ENCODE assay signal across 40 cellular contexts in the genomic region with DNA sequence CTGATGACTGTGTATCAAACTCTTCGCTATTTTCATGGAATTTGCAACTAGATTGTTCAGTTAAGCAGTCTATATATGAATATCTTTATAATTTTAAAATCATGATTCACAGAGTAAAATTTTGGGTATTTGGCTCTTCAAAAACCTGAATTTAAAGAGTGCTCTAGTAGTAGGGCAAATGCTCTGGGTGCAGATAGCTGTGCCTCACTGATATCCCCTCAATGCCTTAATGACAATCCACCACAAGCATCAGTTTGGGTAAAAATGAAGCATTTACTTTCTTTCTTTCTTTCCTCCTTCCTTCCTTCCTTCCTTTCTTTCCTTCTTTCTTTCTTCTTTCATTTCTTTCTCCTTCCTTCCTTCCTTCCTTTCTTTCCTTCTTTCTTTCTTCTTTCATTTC.
"Had no signal": no experiment of that assay in that cellular context is flagged by ENCODE, and none has a peak within 500 bp of the region (broad histone marks: within the 10 kb centered on the region; RNA-seq: fewer than 3 reads in every experiment).

No MANE protein-coding gene starts in this region.

- H3K9me3 ChIP-seq: adrenal gland, ascending aorta, body of pancreas had no signal

- H3K4me1 Mint-ChIP-seq: activated naive CD4-positive, alpha-beta T cell treated with anti-CD3 and anti-CD28 coated beads, Interleukin-2, amount 10 ng/mL, durations not matched to agents 7 days and 5 days; activated naive CD4-positive, alpha-beta T cell treated with anti-CD3 and anti-CD28 coated beads, Interleukin-2, amount 50 U/mL, for 24 hours; activated naive CD8-positive, alpha-beta T cell treated with anti-CD3 and anti-CD28 coated beads for 36 hours; activated naive CD8-positive, alpha-beta T cell treated with anti-CD3 and anti-CD28 coated beads, Interleukin-2, amount 10 ng/mL, durations not matched to agents 7 days and 5 days; activated naive CD8-positive, alpha-beta T cell treated with anti-CD3 and anti-CD28 coated beads, Interleukin-2, amount 50 U/mL, for 24 hours; activated T-helper 17 cell treated with anti-CD3 and anti-CD28 coated beads, Interleukin-2, amount 50 U/mL, for 72 hours; central memory CD8-positive, alpha-beta T cell had no signal

- H3K4me3 Mint-ChIP-seq: activated naive CD4-positive, alpha-beta T cell treated with anti-CD3 and anti-CD28 coated beads for 36 hours; activated naive CD4-positive, alpha-beta T cell treated with anti-CD3 and anti-CD28 coated beads, Interleukin-2, amount 10 ng/mL, durations not matched to agents 7 days and 5 days; activated naive CD4-positive, alpha-beta T cell treated with anti-CD3 and anti-CD28 coated beads, Interleukin-2, amount 50 U/mL, for 24 hours; activated naive CD8-positive, alpha-beta T cell; activated naive CD8-positive, alpha-beta T cell treated with anti-CD3 and anti-CD28 coated beads for 36 hours; activated naive CD8-positive, alpha-beta T cell treated with anti-CD3 and anti-CD28 coated beads, Interleukin-2, amount 10 ng/mL, durations not matched to agents 7 days and 5 days; activated naive CD8-positive, alpha-beta T cell treated with anti-CD3 and anti-CD28 coated beads, Interleukin-2, amount 50 U/mL, for 24 hours; activated T-cell treated with anti-CD3 and anti-CD28 coated beads, Interleukin-2, amount 50 U/mL, for 24 hours; activated T-cell treated with anti-CD3 and anti-CD28 coated beads, Interleukin-2, amount 50 U/mL, for 4 hours; activated T-cell treated with anti-CD3 and anti-CD28 coated beads, Interleukin-2, amount 50 U/mL, for 72 hours; activated T-helper 1 cell treated with anti-CD3 and anti-CD28 coated beads, Interleukin-12 subunit alpha, Interleukin-12 subunit beta, Interleukin-2, Interleukin-4 antibody, amounts not matched to agents 30 ng/mL and 10 ng/mL and 1 ng/mL, durations not matched to agents 14 hours and 24 hours and 36 hours; activated T-helper 17 cell treated with anti-CD3 and anti-CD28 coated beads, Interleukin-2, amount 50 U/mL, for 72 hours; brain; central memory CD8-positive, alpha-beta T cell had no signal

- FAIRE-seq: astrocyte, bronchial epithelial cell had no signal

- H3K27ac Mint-ChIP-seq: activated naive CD4-positive, alpha-beta T cell treated with anti-CD3 and anti-CD28 coated beads for 36 hours; activated naive CD4-positive, alpha-beta T cell treated with anti-CD3 and anti-CD28 coated beads, Interleukin-2, amount 10 ng/mL, durations not matched to agents 7 days and 5 days; activated naive CD4-positive, alpha-beta T cell treated with anti-CD3 and anti-CD28 coated beads, Interleukin-2, amount 50 U/mL, for 24 hours; activated naive CD4-positive, alpha-beta T cell treated with anti-CD3 and anti-CD28 coated beads, Interleukin-2, amount 50 U/mL, for 72 hours; activated naive CD8-positive, alpha-beta T cell; activated naive CD8-positive, alpha-beta T cell treated with anti-CD3 and anti-CD28 coated beads for 36 hours; activated naive CD8-positive, alpha-beta T cell treated with anti-CD3 and anti-CD28 coated beads, Interleukin-2, amount 10 ng/mL, durations not matched to agents 7 days and 5 days; activated naive CD8-positive, alpha-beta T cell treated with anti-CD3 and anti-CD28 coated beads, Interleukin-2, amount 50 U/mL, for 24 hours; activated T-cell treated with anti-CD3 and anti-CD28 coated beads, Interleukin-2, amount 50 U/mL, for 24 hours; activated T-cell treated with anti-CD3 and anti-CD28 coated beads, Interleukin-2, amount 50 U/mL, for 72 hours; activated T-helper 1 cell treated with anti-CD3 and anti-CD28 coated beads, Interleukin-12 subunit alpha, Interleukin-12 subunit beta, Interleukin-2, Interleukin-4 antibody, amounts not matched to agents 30 ng/mL and 10 ng/mL and 1 ng/mL, durations not matched to agents 14 hours and 24 hours and 36 hours; activated T-helper 17 cell treated with anti-CD3 and anti-CD28 coated beads, Interleukin-2, amount 50 U/mL, for 72 hours; activated T-helper 2 cell treated with anti-CD3 and anti-CD28 coated beads, Interferon-gamma antibody, Interleukin-2, Interleukin-4, amounts not matched to agents 10 μg/mL and 5 μg/mL and 100 μg/mL, durations not matched to agents 14 hours and 24 hours and 36 hours; brain had no signal

- H3K27me3 Mint-ChIP-seq: activated naive CD4-positive, alpha-beta T cell treated with anti-CD3 and anti-CD28 coated beads, Interleukin-2, amount 10 ng/mL, durations not matched to agents 7 days and 5 days; activated naive CD4-positive, alpha-beta T cell treated with anti-CD3 and anti-CD28 coated beads, Interleukin-2, amount 50 U/mL, for 24 hours; activated naive CD8-positive, alpha-beta T cell; activated naive CD8-positive, alpha-beta T cell treated with anti-CD3 and anti-CD28 coated beads for 36 hours; activated naive CD8-positive, alpha-beta T cell treated with anti-CD3 and anti-CD28 coated beads, Interleukin-2, amount 10 ng/mL, durations not matched to agents 7 days and 5 days; activated naive CD8-positive, alpha-beta T cell treated with anti-CD3 and anti-CD28 coated beads, Interleukin-2, amount 50 U/mL, for 24 hours; activated T-cell treated with anti-CD3 and anti-CD28 coated beads, Interleukin-2, amount 50 U/mL, for 24 hours; activated T-helper 17 cell treated with anti-CD3 and anti-CD28 coated beads, Interleukin-2, amount 50 U/mL, for 72 hours; brain; central memory CD8-positive, alpha-beta T cell had no signal

- H3K27me3 ChIP-seq: adrenal gland, ascending aorta, body of pancreas, brain microvascular endothelial cell, breast epithelium, cardiac muscle cell had no signal

- H3K4me1 ChIP-seq: ascending aorta, body of pancreas, breast epithelium had no signal

- H3K4me3 ChIP-seq: adrenal gland, ascending aorta, body of pancreas, breast epithelium, cardiac muscle cell had no signal

- H3K27ac ChIP-seq: adrenal gland, ascending aorta, body of pancreas, brain microvascular endothelial cell, breast epithelium, cardiac muscle cell had no signal

- H3K9me3 Mint-ChIP-seq: activated naive CD4-positive, alpha-beta T cell treated with anti-CD3 and anti-CD28 coated beads for 36 hours; activated naive CD4-positive, alpha-beta T cell treated with anti-CD3 and anti-CD28 coated beads, Interleukin-2, amount 10 ng/mL, durations not matched to agents 7 days and 5 days; activated naive CD4-positive, alpha-beta T cell treated with anti-CD3 and anti-CD28 coated beads, Interleukin-2, amount 50 U/mL, for 24 hours; activated naive CD4-positive, alpha-beta T cell treated with anti-CD3 and anti-CD28 coated beads, Interleukin-2, amount 50 U/mL, for 72 hours; activated naive CD8-positive, alpha-beta T cell treated with anti-CD3 and anti-CD28 coated beads for 36 hours; activated naive CD8-positive, alpha-beta T cell treated with anti-CD3 and anti-CD28 coated beads, Interleukin-2, amount 10 ng/mL, durations not matched to agents 7 days and 5 days; activated naive CD8-positive, alpha-beta T cell treated with anti-CD3 and anti-CD28 coated beads, Interleukin-2, amount 50 U/mL, for 24 hours; activated T-cell treated with anti-CD3 and anti-CD28 coated beads, Interleukin-2, amount 50 U/mL, for 24 hours; activated T-cell treated with anti-CD3 and anti-CD28 coated beads, Interleukin-2, amount 50 U/mL, for 4 hours; activated T-helper 1 cell treated with anti-CD3 and anti-CD28 coated beads, Interleukin-12 subunit alpha, Interleukin-12 subunit beta, Interleukin-2, Interleukin-4 antibody, amounts not matched to agents 30 ng/mL and 10 ng/mL and 1 ng/mL, durations not matched to agents 14 hours and 24 hours and 36 hours; activated T-helper 17 cell treated with anti-CD3 and anti-CD28 coated beads, Interleukin-2, amount 50 U/mL, for 72 hours; activated T-helper 2 cell treated with anti-CD3 and anti-CD28 coated beads, Interferon-gamma antibody, Interleukin-2, Interleukin-4, amounts not matched to agents 10 μg/mL and 5 μg/mL and 100 μg/mL, durations not matched to agents 14 hours and 24 hours and 36 hours had no signal

- ATAC-seq: activated naive CD4-positive, alpha-beta T cell treated with anti-CD3 and anti-CD28 coated beads, Interleukin-2, amount 50 U/mL, for 72 hours; activated naive CD8-positive, alpha-beta T cell treated with anti-CD3 and anti-CD28 coated beads, Interleukin-2, amount 50 U/mL, for 24 hours; activated T-cell treated with anti-CD3 and anti-CD28 coated beads, Interleukin-2, amount 50 U/mL, for 4 hours; activated T-cell treated with anti-CD3 and anti-CD28 coated beads, Interleukin-2, amount 50 U/mL, for 72 hours; activated T-helper 17 cell treated with anti-CD3 and anti-CD28 coated beads, Interleukin-2, amount 50 U/mL, for 72 hours; body of pancreas had no signal

- H3K36me3 Mint-ChIP-seq: activated naive CD4-positive, alpha-beta T cell treated with anti-CD3 and anti-CD28 coated beads, Interleukin-2, amount 10 ng/mL, durations not matched to agents 7 days and 5 days; activated naive CD4-positive, alpha-beta T cell treated with anti-CD3 and anti-CD28 coated beads, Interleukin-2, amount 50 U/mL, for 24 hours; activated naive CD4-positive, alpha-beta T cell treated with anti-CD3 and anti-CD28 coated beads, Interleukin-2, amount 50 U/mL, for 72 hours; activated naive CD8-positive, alpha-beta T cell; activated naive CD8-positive, alpha-beta T cell treated with anti-CD3 and anti-CD28 coated beads for 36 hours; activated naive CD8-positive, alpha-beta T cell treated with anti-CD3 and anti-CD28 coated beads, Interleukin-2, amount 10 ng/mL, durations not matched to agents 7 days and 5 days had no signal

- H3K36me3 ChIP-seq: adrenal gland, ascending aorta, brain microvascular endothelial cell, breast epithelium, cardiac muscle cell had no signal

- DNase-seq: activated effector memory CD4-positive, alpha-beta T cell treated with anti-CD3 and anti-CD28 coated beads, Interleukin-2, amount 50 U/mL, for 16 hours; activated effector memory CD4-positive, alpha-beta T cell treated with Interleukin-2 at 50 U/mL for 16 hours; activated gamma-delta T cell; activated gamma-delta T cell treated with Interleukin-2 at 50 U/mL for 16 hours; activated naive CD4-positive, alpha-beta T cell; activated naive CD4-positive, alpha-beta T cell treated with anti-CD3 and anti-CD28 coated beads for 36 hours; activated naive CD4-positive, alpha-beta T cell treated with anti-CD3 and anti-CD28 coated beads, Interleukin-2, amount 10 ng/mL, durations not matched to agents 7 days and 5 days; activated naive CD4-positive, alpha-beta T cell treated with anti-CD3 and anti-CD28 coated beads, Interleukin-2, amount 50 U/mL, for 16 hours; activated naive CD4-positive, alpha-beta T cell treated with Interleukin-2 at 50 U/mL for 16 hours; activated naive CD8-positive, alpha-beta T cell treated with anti-CD3 and anti-CD28 coated beads for 36 hours; activated naive CD8-positive, alpha-beta T cell treated with anti-CD3 and anti-CD28 coated beads, Interleukin-2, amount 10 ng/mL, durations not matched to agents 7 days and 5 days; activated naive CD8-positive, alpha-beta T cell treated with anti-CD3 and anti-CD28 coated beads, Interleukin-2, amount 50 U/mL, for 24 hours; activated T-cell treated with anti-CD3 and anti-CD28 coated beads, Interleukin-2, amount 50 U/mL, for 1 hour; activated T-cell treated with anti-CD3 and anti-CD28 coated beads, Interleukin-2, amount 50 U/mL, for 24 hours; activated T-cell treated with anti-CD3 and anti-CD28 coated beads, Interleukin-2, amount 50 U/mL, for 4 hours; activated T-cell treated with anti-CD3 and anti-CD28 coated beads, Interleukin-2, amount 50 U/mL, for 48 hours; activated T-cell treated with anti-CD3 and anti-CD28 coated beads, Interleukin-2, amount 50 U/mL, for 72 hours; adrenal gland; amniotic stem cell; amygdala; anterior cingulate cortex; aorta; body of pancreas; brain microvascular endothelial cell; caudate nucleus; central memory CD4-positive, alpha-beta T cell; cerebellar nuclear complex had no signal
